1 cellular context compared by ENCODE assay signal in genomic region chr10:95976295-95977229, GRCh38.
TF ChIP-seq lines count a peak whose summit lies in the region.

No MANE protein-coding gene starts in this region.

TF ChIP-seq in GM12878, 131 proteins besides CTCF, POLR2A, EP300 and RAD21:
- TF ChIP-seq TBL1XR1 (IDR thresholded peaks at IDR 0.05; ENCODE audit: low read depth, low read length), result no peak
- no peak for TF ChIP-seq MAX (IDR thresholded peaks at IDR 0.05; ENCODE audit: low read depth, low read length)
- no peak for TF ChIP-seq RUNX3 (IDR thresholded peaks at IDR 0.05; ENCODE audit: low read length)
- no peak for TF ChIP-seq CUX1 (IDR thresholded peaks at IDR 0.05; ENCODE audit: insufficient replicate concordance, low read depth, low read length)
- no peak for TF ChIP-seq RCOR1 (conservative IDR thresholded peaks at IDR 0.05; ENCODE audit: low read depth, low read length)
- no peak for TF ChIP-seq RAD51 (IDR thresholded peaks at IDR 0.05)
- 0 out of 2 replicates have a peak, but pooled peaks have one; percentile 11 for TF ChIP-seq SPI1 (IDR thresholded peaks at IDR 0.05; ENCODE audit: borderline replicate concordance, insufficient read depth, low read depth, low read length)
TF ChIP-seq in GM12878: peak in this region for 1.
